In the genomic region with DNA sequence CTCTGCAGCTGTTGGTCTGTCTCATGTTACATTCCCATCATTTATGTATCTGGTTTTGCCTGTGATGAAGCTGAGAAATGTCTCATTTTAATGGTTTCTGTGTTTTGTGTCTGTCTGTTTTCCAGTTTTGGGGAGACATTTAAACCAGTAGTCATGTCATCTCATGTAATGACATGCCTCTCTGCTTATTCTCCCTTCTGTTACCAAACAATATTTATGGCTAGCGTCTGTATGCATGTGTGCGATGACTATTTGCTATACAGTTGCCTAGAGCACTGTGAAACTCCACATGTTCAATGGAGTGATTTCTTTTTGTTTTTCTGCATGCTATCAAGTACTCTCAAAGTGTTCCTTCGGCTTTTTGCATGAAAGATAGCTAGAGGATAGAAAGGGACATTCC, we compare ENCODE assay signal across 25 cellular contexts.
DNase-seq lines count a peak whose midpoint lies in the region; ATAC-seq, FAIRE-seq and TF ChIP-seq lines count a peak whose summit lies in the region.
"Had no signal": no experiment of that assay in that cellular context is flagged by ENCODE, and none has a peak within 500 bp of the region (broad histone marks: within the 10 kb centered on the region; RNA-seq: fewer than 3 reads in every experiment).

No MANE protein-coding gene starts in this region.

- intact Hi-C loops in left colon (cut with DNase I, micrococcal nuclease), result no loop called here

- H3K9ac ChIP-seq in keratinocyte (ENCODE audit: control insufficient read depth, extremely low read depth, insufficient read depth, low read length), result peak overlapping the region; percentile 50

- peaks cover 4% of the 10 kb centered on the region for H3K27me3 Mint-ChIP-seq in brain
- H3K27me3 Mint-ChIP-seq: activated CD4-positive, alpha-beta memory T cell treated with anti-CD3 and anti-CD28 coated beads, Interleukin-2, amount 10 ng/mL, durations not matched to agents 7 days and 5 days; activated naive CD8-positive, alpha-beta T cell treated with anti-CD3 and anti-CD28 coated beads, Interleukin-2, amount 10 ng/mL, durations not matched to agents 7 days and 5 days; CD4-positive, CD25-positive, alpha-beta regulatory T cell had no signal

- H3K4me1 ChIP-seq in keratinocyte (ENCODE audit: control insufficient read depth, extremely low read depth, insufficient read depth, low read length) (peaks cover 43% of the 10 kb centered on the region), osteoblast (ENCODE audit: insufficient read depth, low read length) (no peaks in the 10 kb centered on the region)

- dilution Hi-C loops in keratinocyte (cut with MboI; ENCODE audit: extremely low pct_ligation_motif_present, low sequenced_read_pairs), result no loop called here

- H3K79me2 ChIP-seq in keratinocyte (ENCODE audit: control insufficient read depth, insufficient read depth, low read length), result no peaks in the 10 kb centered on the region
- peaks cover 21% of the 10 kb centered on the region for H3K79me2 ChIP-seq in osteoblast (ENCODE audit: insufficient read depth, low read length)

- peak overlapping the region in 3 of 5 experiments; percentile 9 to 33 (median 31) for H3K4me3 Mint-ChIP-seq in brain
- H3K4me3 Mint-ChIP-seq: activated CD4-positive, alpha-beta memory T cell treated with anti-CD3 and anti-CD28 coated beads, Interleukin-2, amount 10 ng/mL, durations not matched to agents 7 days and 5 days; activated naive CD8-positive, alpha-beta T cell treated with anti-CD3 and anti-CD28 coated beads, Interleukin-2, amount 10 ng/mL, durations not matched to agents 7 days and 5 days; CD4-positive, CD25-positive, alpha-beta regulatory T cell had no signal

- no peak for TF ChIP-seq CTCF in brain (conservative IDR thresholded peaks at IDR 0.05)
- no peak for TF ChIP-seq CTCF in keratinocyte (optimal IDR thresholded peaks at IDR 0.05 in 1 of 3, IDR thresholded peaks at IDR 0.05 in 1 of 3, conservative IDR thresholded peaks at IDR 0.05 in 1 of 3; ENCODE audit: extremely low read depth in 1 of 3, insufficient read depth in 2 of 3, low read length in 3 of 3)
- TF ChIP-seq CTCF in osteoblast (IDR thresholded peaks at IDR 0.05; ENCODE audit: extremely low read depth, low read depth, low read length), result no peak

- H3K27ac Mint-ChIP-seq in brain, result peak overlapping the region in 3 of 5 experiments; percentile 36 to 85 (median 60)
- H3K27ac Mint-ChIP-seq: activated CD4-positive, alpha-beta memory T cell treated with anti-CD3 and anti-CD28 coated beads, Interleukin-2, amount 10 ng/mL, durations not matched to agents 7 days and 5 days; activated naive CD8-positive, alpha-beta T cell treated with anti-CD3 and anti-CD28 coated beads, Interleukin-2, amount 10 ng/mL, durations not matched to agents 7 days and 5 days; CD4-positive, CD25-positive, alpha-beta regulatory T cell had no signal

- H3K27ac ChIP-seq in keratinocyte (ENCODE audit: control insufficient read depth, insufficient read depth, low read length) (peak overlapping the region; percentile 84), osteoblast (ENCODE audit: low read depth, low read length) (no peak overlapping the region)
- H3K27ac ChIP-seq: esophagus muscularis mucosa, lower lobe of right lung, transverse colon had no signal

- H3K9me3 ChIP-seq in keratinocyte (ENCODE audit: control insufficient read depth, low read depth, low read length) (no peaks in the 10 kb centered on the region), osteoblast (ENCODE audit: low read depth, low read length) (no peaks in the 10 kb centered on the region)
- H3K9me3 ChIP-seq: esophagus muscularis mucosa, lower lobe of right lung, transverse colon had no signal

- H3K4me2 ChIP-seq in keratinocyte (ENCODE audit: control insufficient read depth, extremely low read depth, insufficient read depth, low read depth, low read length) (peak overlapping the region; percentile 72), osteoblast (ENCODE audit: insufficient read depth, low read length) (no peak overlapping the region)

- FAIRE-seq in keratinocyte (lab: Jason Lieb, UNC), result peak; percentile 81
- FAIRE-seq: colon, kidney had no signal

- H2AFZ ChIP-seq in keratinocyte (ENCODE audit: control insufficient read depth, low read length), result no peak overlapping the region
- H2AFZ ChIP-seq in osteoblast (ENCODE audit: low read length), result no peak overlapping the region

- H3K9me1 ChIP-seq in keratinocyte (ENCODE audit: control insufficient read depth, extremely low read depth, insufficient read depth, low read length), result no peaks in the 10 kb centered on the region

- H3K36me3 ChIP-seq in keratinocyte (ENCODE audit: control insufficient read depth in 2 of 2, extremely low read depth in 1 of 2, insufficient read depth in 2 of 2, low read length in 2 of 2) (no peaks in the 10 kb centered on the region), osteoblast (ENCODE audit: insufficient read depth, low read length) (no peaks in the 10 kb centered on the region)
- H3K36me3 ChIP-seq: esophagus muscularis mucosa, lower lobe of right lung, transverse colon had no signal

- DNase-seq in DMS 273 (lab: John Stamatoyannopoulos, UW; ENCODE audit: unreplicated experiment) (peak; percentile 59), NCI-H1694 (lab: John Stamatoyannopoulos, UW) (peak; percentile 84), keratinocyte (ENCODE audit: low read depth, low spot score) (no peak), left colon (no peak), amniotic stem cell (lab: John Stamatoyannopoulos, UW) (no peak), NCI-H510A treated with DMSO at 0.1 percent for 48 hours (lab: John Stamatoyannopoulos, UW) (no peak), osteoblast (ENCODE audit: insufficient read length, low spot score, missing footprints) (no peak)
- DNase-seq: activated CD4-positive, alpha-beta memory T cell treated with anti-CD3 and anti-CD28 coated beads, Interleukin-2, amount 10 ng/mL, durations not matched to agents 7 days and 5 days; activated CD4-positive, CD25-positive, alpha-beta regulatory T cell treated with anti-CD3 and anti-CD28 coated beads, Interleukin-2, amount 50 U/mL, for 72 hours; activated effector memory CD4-positive, alpha-beta T cell treated with Interleukin-2 at 50 U/mL for 16 hours; activated naive CD8-positive, alpha-beta T cell treated with anti-CD3 and anti-CD28 coated beads, Interleukin-2, amount 10 ng/mL, durations not matched to agents 7 days and 5 days; CD4-positive, CD25-positive, alpha-beta regulatory T cell; effector memory CD4-positive, alpha-beta T cell; GOT3; kidney; lower lobe of right lung; NCI-H345; NCI-H82; stimulated activated CD4-positive, alpha-beta T cell treated with anti-CD3 and anti-CD28 coated beads, Interleukin-1b, Interleukin-23, amount 100 ng/mL, for 48 hours; T1000; transverse colon had no signal

- no peaks in the 10 kb centered on the region for H3K9me3 Mint-ChIP-seq in brain
- H3K9me3 Mint-ChIP-seq: activated CD4-positive, alpha-beta memory T cell treated with anti-CD3 and anti-CD28 coated beads, Interleukin-2, amount 10 ng/mL, durations not matched to agents 7 days and 5 days; activated naive CD8-positive, alpha-beta T cell treated with anti-CD3 and anti-CD28 coated beads, Interleukin-2, amount 10 ng/mL, durations not matched to agents 7 days and 5 days; CD4-positive, CD25-positive, alpha-beta regulatory T cell had no signal

- H3K4me3 ChIP-seq in keratinocyte (ENCODE audit: control insufficient read depth in 2 of 3, extremely low read depth in 1 of 3, insufficient read depth in 2 of 3, low read depth in 1 of 3, low read length in 3 of 3), result peak overlapping the region in 1 of 3 experiments; percentile 18
- no peak overlapping the region for H3K4me3 ChIP-seq in osteoblast (ENCODE audit: insufficient read depth, low read length)
- H3K4me3 ChIP-seq: esophagus muscularis mucosa, lower lobe of right lung, skin epidermis, transverse colon had no signal

- peaks cover 85% of the 10 kb centered on the region for H3K4me1 Mint-ChIP-seq in brain

- H3K27me3 ChIP-seq in keratinocyte (ENCODE audit: control insufficient read depth, extremely low read depth, insufficient read depth, low read length), result no peaks in the 10 kb centered on the region
- no peaks in the 10 kb centered on the region for H3K27me3 ChIP-seq in osteoblast (ENCODE audit: insufficient read depth, low read length)
- H3K27me3 ChIP-seq: esophagus muscularis mucosa, transverse colon had no signal

- peaks cover 2% of the 10 kb centered on the region for H4K20me1 ChIP-seq in keratinocyte (ENCODE audit: control insufficient read depth, extremely low read depth, insufficient read depth, low read length)
- peaks cover 3% of the 10 kb centered on the region for H4K20me1 ChIP-seq in osteoblast (ENCODE audit: insufficient read depth, low read length)

- peaks cover 14% of the 10 kb centered on the region for H3K36me3 Mint-ChIP-seq in brain
- H3K36me3 Mint-ChIP-seq: activated naive CD8-positive, alpha-beta T cell treated with anti-CD3 and anti-CD28 coated beads, Interleukin-2, amount 10 ng/mL, durations not matched to agents 7 days and 5 days; CD4-positive, CD25-positive, alpha-beta regulatory T cell had no signal

- ATAC-seq in left colon, result no peak
- ATAC-seq: lower lobe of right lung had no signal

Comparison
In these comparisons a context has a peak if more than half of its experiments do, and no peak if none do; other contexts are left out.
1. DNase-seq: peak in DMS 273 (single experiment) and NCI-H1694 (single experiment); none in keratinocyte (single experiment), left colon (0 of 2), amniotic stem cell (single experiment), NCI-H510A treated with DMSO at 0.1 percent for 48 hours (single experiment) and osteoblast (single experiment).